ENCODE assay signal across 6 cellular contexts in the genomic region with DNA sequence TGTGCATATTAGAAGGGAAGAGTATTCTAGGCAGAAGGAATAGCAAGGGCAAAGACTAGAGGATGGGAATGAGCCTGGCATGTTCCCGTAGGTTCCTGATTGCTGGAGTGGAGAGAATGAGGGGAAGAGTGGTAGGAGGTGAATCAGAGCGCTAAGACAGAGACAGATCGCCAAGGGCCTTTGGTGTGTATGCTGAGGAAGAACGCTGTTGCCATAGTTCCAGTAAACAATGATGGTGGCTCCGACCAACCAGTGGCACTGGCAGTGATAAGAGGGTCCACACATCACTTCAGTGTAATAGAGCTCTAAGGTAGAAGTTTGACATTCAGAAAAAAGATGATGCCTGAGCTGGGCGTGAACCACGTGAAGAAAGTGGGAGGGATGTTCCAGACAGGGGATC. TPM values are rescaled to one million over a fixed set of nuclear protein-coding genes. Genes with fewer than 3 reads are reported as not detected.
A peak's percentile ranks its signal among the peaks of the same experiment; 100 is the strongest.
DNase-seq lines count a peak whose midpoint lies in the region; ATAC-seq and TF ChIP-seq lines count a peak whose summit lies in the region.

No MANE protein-coding gene starts in this region.

- H3K27me3 ChIP-seq in lower lobe of right lung (ENCODE audit: low read depth) = no peaks in the 10 kb centered on the region
- no peaks in the 10 kb centered on the region for H3K27me3 ChIP-seq in testis

- TF ChIP-seq CTCF in C4-2B (conservative IDR thresholded peaks at IDR 0.05) = no peak
- TF ChIP-seq CTCF in lower lobe of right lung (IDR thresholded peaks at IDR 0.05) = no peak
- no peak for TF ChIP-seq CTCF in testis (IDR thresholded peaks at IDR 0.05)

- no peak overlapping the region for H3K9ac ChIP-seq in SK-N-MC (ENCODE audit: insufficient read length)

- H3K4me3 ChIP-seq in SK-N-MC (peak overlapping the region; percentile 87), lower lobe of right lung (peak overlapping the region; percentile 64), testis (peak overlapping the region in 1 of 2 donors; percentile 79)

- H3K27ac ChIP-seq in C4-2B (peak overlapping the region; percentile 78), SK-N-MC (no peak overlapping the region), lower lobe of right lung (peak overlapping the region; percentile 88), testis (peak overlapping the region in 1 of 2 donors; percentile 91)

- 60 to 75% methylated on average over 6 to 7 of the region's 7 CpGs for WGBS in testis, 2 donors

- intact Hi-C loops in lower lobe of right lung (cut with DNase I) = no loop called here
- intact Hi-C loops in testis (cut with DNase I; ENCODE audit: low total_unique reads) = no loop called here

- H3K4me1 ChIP-seq in lower lobe of right lung (no peaks in the 10 kb centered on the region), testis (no peaks in the 10 kb centered on the region)

- no peaks in the 10 kb centered on the region for H3K9me3 ChIP-seq in SK-N-MC (ENCODE audit: low read depth, low read length)
- H3K9me3 ChIP-seq in lower lobe of right lung = no peaks in the 10 kb centered on the region
- H3K9me3 ChIP-seq in testis = no peaks in the 10 kb centered on the region

- no peak for TF ChIP-seq POLR2A in testis (IDR thresholded peaks at IDR 0.05)

- no peak for DNase-seq in SK-N-MC (ENCODE audit: low read depth, low spot score)
- DNase-seq in lower lobe of right lung = no peak
- DNase-seq in testis = no peak

- H3K36me3 ChIP-seq in SK-N-MC (ENCODE audit: insufficient read depth, low read length) (peaks cover 15% of the 10 kb centered on the region; the same call in 1 of the 2 replicates), lower lobe of right lung (peaks cover 25% of the 10 kb centered on the region), testis (ENCODE audit: low read depth, missing control alignments) (no peaks in the 10 kb centered on the region)

- ATAC-seq in lower lobe of right lung (no peak), HG03025 (IDR thresholded peaks at IDR 0.05; ENCODE audit: low FRiP score, unreplicated experiment) (no peak), HG03159 (IDR thresholded peaks at IDR 0.05; ENCODE audit: unreplicated experiment) (no peak)

RNA-seq across cellular contexts. Expression of a gene that starts 1.0 kb away (rescaled TPM):
- total RNA-seq in lower lobe of right lung (12.0 TPM), testis (10 to 100 TPM; 27.3 to 36.1 TPM)
- polyA plus RNA-seq in testis (ENCODE audit: insufficient read depth, low read depth, low replicate concordance) = 19.3 TPM

RNA-seq across cellular contexts. Expression of a gene that starts 18.9 kb away (rescaled TPM):
- total RNA-seq in lower lobe of right lung = 74.0 TPM
- 10 to 100 TPM; 30.4 to 61.0 TPM for total RNA-seq in testis
- 48.8 TPM for polyA plus RNA-seq in testis (ENCODE audit: insufficient read depth, low read depth, low replicate concordance)

RNA-seq across cellular contexts. Expression of a gene that starts 31.7 kb away (rescaled TPM):
- total RNA-seq in lower lobe of right lung (6.1 TPM), testis (100 to 1,000 TPM in 1 of 2 donors, 10 to 100 TPM in 1; 58.7 to 110 TPM)
- 25.0 TPM for polyA plus RNA-seq in testis (ENCODE audit: insufficient read depth, low read depth, low replicate concordance)

RNA-seq across cellular contexts. Expression of a gene that starts 33.8 kb away (rescaled TPM):
- 157 TPM for total RNA-seq in lower lobe of right lung
- 100 to 1,000 TPM; 121 to 167 TPM for total RNA-seq in testis
- polyA plus RNA-seq in testis (ENCODE audit: insufficient read depth, low read depth, low replicate concordance) = 214 TPM

RNA-seq across cellular contexts. Expression of a gene that starts 56.8 kb away (rescaled TPM):
- total RNA-seq in lower lobe of right lung = 125 TPM
- 100 to 1,000 TPM; 109 to 148 TPM for total RNA-seq in testis
- 69.6 TPM for polyA plus RNA-seq in testis (ENCODE audit: insufficient read depth, low read depth, low replicate concordance)
